Comparison of ENCODE assay signal across 28 cellular contexts in genomic region chr7:69735582-69735981, GRCh38.
"Had no signal": no experiment of that assay in that cellular context is flagged by ENCODE, and none has a peak within 500 bp of the region (broad histone marks: within the 10 kb centered on the region; RNA-seq: fewer than 3 reads in every experiment).

No MANE protein-coding gene starts in this region.

- H3K9me3 ChIP-seq: esophagus squamous epithelium, gastroesophageal sphincter, heart right ventricle had no signal

- H3K27me3 ChIP-seq: brain microvascular endothelial cell, dorsolateral prefrontal cortex, gastroesophageal sphincter, heart right ventricle had no signal

- H3K27ac ChIP-seq: brain microvascular endothelial cell, coronary artery, dorsolateral prefrontal cortex, esophagus squamous epithelium, gastroesophageal sphincter, heart right ventricle had no signal

- H3K36me3 ChIP-seq: brain microvascular endothelial cell, esophagus squamous epithelium, gastroesophageal sphincter, heart right ventricle had no signal

- ATAC-seq: activated CD4-positive, alpha-beta T cell treated with anti-CD3 and anti-CD28 coated beads for 36 hours; activated CD8-positive, alpha-beta memory T cell treated with anti-CD3 and anti-CD28 coated beads, Interleukin-2, amount 10 ng/mL, durations not matched to agents 7 days and 5 days; activated CD8-positive, alpha-beta T cell treated with anti-CD3 and anti-CD28 coated beads, Interleukin-2, amount 10 ng/mL, durations not matched to agents 7 days and 5 days; activated naive CD4-positive, alpha-beta T cell treated with anti-CD3 and anti-CD28 coated beads, Interleukin-2, amount 50 U/mL, for 72 hours; activated T-cell treated with anti-CD3 and anti-CD28 coated beads, Interleukin-2, amount 50 U/mL, for 72 hours; gastroesophageal sphincter; heart right ventricle; T-helper 17 cell had no signal

- H3K4me3 ChIP-seq: coronary artery, dorsolateral prefrontal cortex, esophagus squamous epithelium, gastroesophageal sphincter, heart right ventricle had no signal

- DNase-seq: activated CD4-positive, alpha-beta memory T cell treated with anti-CD3 and anti-CD28 coated beads for 36 hours; activated CD4-positive, alpha-beta T cell treated with anti-CD3 and anti-CD28 coated beads for 36 hours; activated CD4-positive, alpha-beta T cell treated with anti-CD3 and anti-CD28 coated beads, Interleukin-2, amount 10 ng/mL, durations not matched to agents 24 days and 14 days; activated CD4-positive, CD25-positive, alpha-beta regulatory T cell; activated CD4-positive, CD25-positive, alpha-beta regulatory T cell treated with anti-CD3 and anti-CD28 coated beads, Interleukin-2, amount 50 U/mL, for 72 hours; activated CD8-positive, alpha-beta memory T cell treated with anti-CD3 and anti-CD28 coated beads, Interleukin-2, amount 10 ng/mL, durations not matched to agents 7 days and 5 days; activated CD8-positive, alpha-beta memory T cell treated with anti-CD3 and anti-CD28 coated beads, Interleukin-2, amount 50 U/mL, for 4 hours; activated CD8-positive, alpha-beta T cell treated with anti-CD3 and anti-CD28 coated beads, Interleukin-2, amount 10 ng/mL, durations not matched to agents 7 days and 5 days; activated gamma-delta T cell; activated naive CD4-positive, alpha-beta T cell; activated naive CD4-positive, alpha-beta T cell treated with anti-CD3 and anti-CD28 coated beads, Interleukin-2, amount 10 ng/mL, durations not matched to agents 7 days and 5 days; activated naive CD8-positive, alpha-beta T cell treated with anti-CD3 and anti-CD28 coated beads, Interleukin-2, amount 10 ng/mL, durations not matched to agents 7 days and 5 days; activated T-cell treated with anti-CD3 and anti-CD28 coated beads for 4 hours; activated T-cell treated with anti-CD3 and anti-CD28 coated beads, Interleukin-2, amount 50 U/mL, for 24 hours; activated T-cell treated with anti-CD3 and anti-CD28 coated beads, Interleukin-2, amount 50 U/mL, for 72 hours; anterior cingulate cortex; brain microvascular endothelial cell; dorsolateral prefrontal cortex; effector memory CD4-positive, alpha-beta T cell; esophagus squamous epithelium; foreskin melanocyte; heart right ventricle; T-helper 1 cell; T-helper 17 cell; T1000 had no signal
